Comparison of ENCODE assay signal across 10 cellular contexts in genomic region chr11:20089796-20090653, GRCh38.
DNase-seq lines count a peak whose midpoint lies in the region; ATAC-seq and TF ChIP-seq lines count a peak whose summit lies in the region.
"Had no signal": no experiment of that assay in that cellular context is flagged by ENCODE, and none has a peak within 500 bp of the region (broad histone marks: within the 10 kb centered on the region; RNA-seq: fewer than 3 reads in every experiment).

No MANE protein-coding gene starts in this region.

- H2AFZ ChIP-seq in smooth muscle cell (ENCODE audit: low read depth), result no peak overlapping the region

- no peaks in the 10 kb centered on the region for H3K9me3 ChIP-seq in smooth muscle cell (replicated peaks; ENCODE audit: low read depth)

- H3K79me2 ChIP-seq in smooth muscle cell (ENCODE audit: low read depth), result no peaks in the 10 kb centered on the region

- H3K4me1 ChIP-seq in smooth muscle cell (ENCODE audit: low read depth), result peaks cover 21% of the 10 kb centered on the region

- DNase-seq in DMS79 treated with DMSO at 0.1 percent for 48 hours (lab: John Stamatoyannopoulos, UW) (peak; percentile 23), DMS79 (lab: John Stamatoyannopoulos, UW) (no peak), SHP77 (lab: John Stamatoyannopoulos, UW) (peak; percentile 34 to 71), fibroblast of pulmonary artery (ENCODE audit: low read depth) (peak; percentile 45), smooth muscle cell (lab: John Stamatoyannopoulos, UW; ENCODE audit: unreplicated experiment) (no peak), NAMALWA (ENCODE audit: low spot score) (no peak), T1000 (lab: John Stamatoyannopoulos, UW) (no peak)
- DNase-seq: activated naive CD4-positive, alpha-beta T cell treated with anti-CD3 and anti-CD28 coated beads for 36 hours had no signal

- peak overlapping the region; percentile 21 for H3K4me2 ChIP-seq in smooth muscle cell

- 41% methylated on average over 5 of the region's 5 CpGs for WGBS in smooth muscle cell (ENCODE audit: low lambda C conversion rate)

- H3K27me3 ChIP-seq in smooth muscle cell (ENCODE audit: low read depth), result no peaks in the 10 kb centered on the region

- H3K4me3 ChIP-seq in fibroblast of pulmonary artery (replicated peaks; ENCODE audit: low read depth, low read length), result no peak overlapping the region
- H3K4me3 ChIP-seq in smooth muscle cell, result no peak overlapping the region

- no peak overlapping the region for H3K9ac ChIP-seq in smooth muscle cell (ENCODE audit: low read depth)

- H3K36me3 ChIP-seq in smooth muscle cell (ENCODE audit: low read depth), result peaks cover 16% of the 10 kb centered on the region

- H3F3A ChIP-seq in smooth muscle cell (ENCODE audit: low read depth), result peaks cover 21% of the 10 kb centered on the region

- ATAC-seq in HG02840 (IDR thresholded peaks at IDR 0.05; ENCODE audit: low FRiP score, unreplicated experiment), result no peak

- peak overlapping the region; percentile 79 for H3K27ac ChIP-seq in smooth muscle cell (ENCODE audit: low read depth)
- H3K27ac ChIP-seq: VCaP had no signal

- TF ChIP-seq CTCF in fibroblast of pulmonary artery (IDR thresholded peaks at IDR 0.05; ENCODE audit: low read length, missing control alignments) (no peak), smooth muscle cell (IDR thresholded peaks at IDR 0.05; ENCODE audit: borderline replicate concordance, insufficient read depth, poor library complexity, severe bottlenecking) (no peak)

- H4K20me1 ChIP-seq in smooth muscle cell (ENCODE audit: low read depth), result no peaks in the 10 kb centered on the region

Comparison
In these comparisons a context has a peak if more than half of its experiments do, and no peak if none do; other contexts are left out.
1. DNase-seq: peak in DMS79 treated with DMSO at 0.1 percent for 48 hours (single experiment), SHP77 (2 of 2) and fibroblast of pulmonary artery (single experiment); none in DMS79 (single experiment), smooth muscle cell (single experiment), NAMALWA (single experiment) and T1000 (single experiment).